Comparison of ENCODE assay signal across 24 cellular contexts in the genomic region with DNA sequence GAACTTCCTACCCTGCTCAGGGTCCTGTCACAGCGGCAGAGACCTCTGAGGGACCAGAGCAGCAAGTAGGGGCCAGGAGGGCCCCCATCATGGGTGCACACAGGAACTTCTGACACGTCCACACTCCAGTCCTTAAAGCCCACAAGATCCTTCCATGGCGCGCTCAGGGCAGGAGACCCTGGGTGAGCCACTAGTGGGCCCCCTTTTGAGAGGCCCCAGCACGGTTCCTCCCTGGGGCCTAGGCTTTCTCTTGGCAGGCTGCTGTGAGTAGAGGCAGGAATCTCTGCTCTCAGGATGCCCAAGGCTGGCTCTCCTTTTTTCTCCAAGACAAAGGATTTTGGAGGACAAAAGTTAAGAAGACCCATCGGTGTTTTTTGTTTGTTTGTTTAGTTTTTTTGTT.
"Had no signal": no experiment of that assay in that cellular context is flagged by ENCODE, and none has a peak within 500 bp of the region (broad histone marks: within the 10 kb centered on the region; RNA-seq: fewer than 3 reads in every experiment).

No MANE protein-coding gene starts in this region.

- H3K9ac ChIP-seq: parathyroid adenoma had no signal

- H3K27ac ChIP-seq: coronary artery, heart left ventricle, parathyroid adenoma, prostate gland, sigmoid colon, skin epidermis, thoracic aorta had no signal

- H3K4me3 ChIP-seq: coronary artery, dorsolateral prefrontal cortex, heart left ventricle, lung, prostate gland, sigmoid colon, skin epidermis, thoracic aorta had no signal

- DNase-seq: dorsolateral prefrontal cortex; effector CD8-positive, alpha-beta T cell; heart left ventricle; hippocampal formation; left colon; left ventricle myocardium superior; mesenchymal stem cell; midbrain; naive B cell; retina; sigmoid colon; stimulated activated CD4-positive, alpha-beta T cell treated with anti-CD3 and anti-CD28 coated beads, Interleukin-2, amount 100 ng/mL, for 24 hours; stimulated activated CD4-positive, alpha-beta T cell treated with anti-CD3 and anti-CD28 coated beads, Interleukin-4, amount 100 ng/mL, for 4 hours; stimulated activated naive B cell treated with anti-CD40 and anti-IgM and Interleukin-4, amounts not matched to agents 10 μg/mL and 1 μg/mL and 100 μg/mL, for 72 hours; stimulated activated naive CD8-positive, alpha-beta T cell treated with anti-CD3 and anti-CD28 coated beads, Interleukin-15, amount 100 ng/mL, for 72 hours; substantia nigra had no signal

- H3K27me3 ChIP-seq: dorsolateral prefrontal cortex, heart left ventricle, sigmoid colon had no signal

- H3K36me3 Mint-ChIP-seq: naive B cell; stimulated activated naive B cell treated with anti-CD40 and anti-IgM and Interleukin-4, amounts not matched to agents 10 μg/mL and 1 μg/mL and 100 μg/mL, for 72 hours had no signal

- H3K9me3 ChIP-seq: heart left ventricle, prostate gland, sigmoid colon, thoracic aorta had no signal

- H3K27me3 Mint-ChIP-seq: naive B cell; stimulated activated naive B cell treated with anti-CD40 and anti-IgM and Interleukin-4, amounts not matched to agents 10 μg/mL and 1 μg/mL and 100 μg/mL, for 72 hours; stimulated activated naive CD8-positive, alpha-beta T cell treated with anti-CD3 and anti-CD28 coated beads, Interleukin-15, amount 100 ng/mL, for 72 hours had no signal

- H3K27ac Mint-ChIP-seq: nephron; stimulated activated naive B cell treated with anti-CD40 and anti-IgM and Interleukin-4, amounts not matched to agents 10 μg/mL and 1 μg/mL and 100 μg/mL, for 72 hours; stimulated activated naive CD8-positive, alpha-beta T cell treated with anti-CD3 and anti-CD28 coated beads, Interleukin-15, amount 100 ng/mL, for 72 hours had no signal

- H3K4me1 ChIP-seq: parathyroid adenoma had no signal

- ATAC-seq: esophagus mucosa; heart left ventricle; left colon; left ventricle myocardium superior; stimulated activated naive B cell treated with anti-CD40 and anti-IgM and Interleukin-4, amounts not matched to agents 10 μg/mL and 1 μg/mL and 100 μg/mL, for 72 hours; stimulated activated naive CD8-positive, alpha-beta T cell treated with anti-CD3 and anti-CD28 coated beads, Interleukin-15, amount 100 ng/mL, for 72 hours had no signal

- H3K36me3 ChIP-seq: heart left ventricle, prostate gland, sigmoid colon, thoracic aorta had no signal

- H3K4me3 Mint-ChIP-seq: naive B cell; nephron; stimulated activated naive B cell treated with anti-CD40 and anti-IgM and Interleukin-4, amounts not matched to agents 10 μg/mL and 1 μg/mL and 100 μg/mL, for 72 hours; stimulated activated naive CD8-positive, alpha-beta T cell treated with anti-CD3 and anti-CD28 coated beads, Interleukin-15, amount 100 ng/mL, for 72 hours had no signal

- H3K9me3 Mint-ChIP-seq: naive B cell; nephron; stimulated activated naive B cell treated with anti-CD40 and anti-IgM and Interleukin-4, amounts not matched to agents 10 μg/mL and 1 μg/mL and 100 μg/mL, for 72 hours; stimulated activated naive CD8-positive, alpha-beta T cell treated with anti-CD3 and anti-CD28 coated beads, Interleukin-15, amount 100 ng/mL, for 72 hours had no signal
